ENCODE assay signal across 10 cellular contexts in the genomic region with DNA sequence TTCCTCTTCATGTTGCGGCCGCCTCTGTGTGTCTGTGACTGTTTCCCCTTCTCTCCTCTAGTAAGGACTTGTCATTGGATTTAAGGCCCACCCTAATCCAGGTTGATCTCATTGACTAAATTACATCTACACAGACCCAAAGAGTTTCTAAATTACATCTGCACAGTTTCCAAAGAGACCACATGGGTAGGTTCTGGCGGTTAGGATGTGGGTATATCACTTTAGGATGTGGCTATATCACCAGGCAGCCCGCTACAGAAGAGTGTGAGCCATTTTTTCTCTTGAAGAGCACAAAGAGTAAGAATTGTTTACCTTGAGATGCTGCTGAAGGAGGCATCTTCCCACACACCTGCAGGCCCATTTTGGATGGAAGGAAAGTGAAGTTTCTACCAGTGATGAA. TPM values are rescaled to one million over a fixed set of nuclear protein-coding genes. Genes with fewer than 3 reads are reported as not detected.
A peak's percentile ranks its signal among the peaks of the same experiment; 100 is the strongest.
DNase-seq lines count a peak whose midpoint lies in the region; ATAC-seq and TF ChIP-seq lines count a peak whose summit lies in the region.
"Not testable (repeated sequence)": the region's sequence is repeated elsewhere in the genome, so short reads cannot be mapped to it uniquely, and the experiment has no call there.
"Had no signal": no experiment of that assay in that cellular context is flagged by ENCODE, and none has a peak within 500 bp of the region (broad histone marks: within the 10 kb centered on the region; RNA-seq: fewer than 3 reads in every experiment).

No MANE protein-coding gene starts in this region.

- CTCF ChIA-PET in T-cell (lab: Charles Lee); activated CD4-positive, alpha-beta T cell treated with anti-CD3 and anti-CD28 coated beads, Interleukin-2, amount 10 ng/mL, durations not matched to agents 7 days and 5 days (lab: Charles Lee): not testable (repeated sequence)

- H3K4me3 ChIP-seq in CD4-positive, CD25-positive, alpha-beta regulatory T cell (ENCODE audit: low read depth, low read length), result not testable (repeated sequence)

- H3K36me3 Mint-ChIP-seq in CD4-positive, CD25-positive, alpha-beta regulatory T cell, result peaks cover 42% of the 10 kb centered on the region
- peaks cover 63% of the 10 kb centered on the region for H3K36me3 Mint-ChIP-seq in T-cell
- peaks cover 65% of the 10 kb centered on the region for H3K36me3 Mint-ChIP-seq in activated CD4-positive, alpha-beta T cell treated with anti-CD3 and anti-CD28 coated beads, Interleukin-2, amount 10 ng/mL, durations not matched to agents 7 days and 5 days (ENCODE audit: low read depth)
- peaks cover 48% of the 10 kb centered on the region for H3K36me3 Mint-ChIP-seq in activated T-cell treated with anti-CD3 and anti-CD28 coated beads, Interleukin-2, amount 50 U/mL, for 4 hours (ENCODE audit: insufficient read depth)
- H3K36me3 Mint-ChIP-seq in activated naive CD4-positive, alpha-beta T cell treated with anti-CD3 and anti-CD28 coated beads, Interleukin-2, amount 50 U/mL, for 24 hours, result peaks cover 30% of the 10 kb centered on the region
- peaks cover 27% of the 10 kb centered on the region for H3K36me3 Mint-ChIP-seq in central memory CD8-positive, alpha-beta T cell (ENCODE audit: insufficient read depth)
- H3K36me3 Mint-ChIP-seq in natural killer cell, result not testable (repeated sequence)

- H3K36me3 ChIP-seq in CD4-positive, CD25-positive, alpha-beta regulatory T cell (ENCODE audit: control insufficient read depth, insufficient read depth, low read length), result peaks cover 37% of the 10 kb centered on the region

- H3K27ac Mint-ChIP-seq in CD4-positive, CD25-positive, alpha-beta regulatory T cell, result peak overlapping the region in 2 of 3 donors; percentile 87 to 95
- H3K27ac Mint-ChIP-seq in T-cell, result not testable (repeated sequence)
- H3K27ac Mint-ChIP-seq in activated CD4-positive, alpha-beta T cell treated with anti-CD3 and anti-CD28 coated beads, Interleukin-2, amount 10 ng/mL, durations not matched to agents 7 days and 5 days, result peak overlapping the region; percentile 77
- peak overlapping the region; percentile 87 for H3K27ac Mint-ChIP-seq in activated naive CD4-positive, alpha-beta T cell treated with anti-CD3 and anti-CD28 coated beads, Interleukin-2, amount 50 U/mL, for 24 hours
- H3K27ac Mint-ChIP-seq in central memory CD8-positive, alpha-beta T cell (ENCODE audit: low read depth), result peak overlapping the region; percentile 84
- peak overlapping the region; percentile 86 to 94 for H3K27ac Mint-ChIP-seq in natural killer cell

- not testable (repeated sequence) for H3K27me3 ChIP-seq in CD4-positive, CD25-positive, alpha-beta regulatory T cell (ENCODE audit: control insufficient read depth, insufficient read depth, low read length)

- not testable (repeated sequence) for H3K9me3 Mint-ChIP-seq in CD4-positive, CD25-positive, alpha-beta regulatory T cell; T-cell; activated CD4-positive, alpha-beta T cell treated with anti-CD3 and anti-CD28 coated beads, Interleukin-2, amount 10 ng/mL, durations not matched to agents 7 days and 5 days; activated T-cell treated with anti-CD3 and anti-CD28 coated beads, Interleukin-2, amount 50 U/mL, for 4 hours; activated naive CD4-positive, alpha-beta T cell treated with anti-CD3 and anti-CD28 coated beads, Interleukin-2, amount 50 U/mL, for 24 hours; central memory CD8-positive, alpha-beta T cell; natural killer cell

- TF ChIP-seq CTCF in natural killer cell (IDR thresholded peaks at IDR 0.05), result not testable (repeated sequence)

- POLR2A ChIA-PET in T-cell (lab: Charles Lee); activated CD4-positive, alpha-beta T cell treated with anti-CD3 and anti-CD28 coated beads, Interleukin-2, amount 10 ng/mL, durations not matched to agents 7 days and 5 days (lab: Charles Lee): not testable (repeated sequence)

- peak; percentile 36 to 78 for ATAC-seq in CD4-positive, CD25-positive, alpha-beta regulatory T cell (ENCODE audit: low read depth in 2 of 2)
- peak; percentile 37 to 73 (median 64) for ATAC-seq in T-cell (replicated peaks in 1 of 4)
- ATAC-seq in activated T-cell treated with anti-CD3 and anti-CD28 coated beads, Interleukin-2, amount 50 U/mL, for 4 hours, result peak; percentile 65 to 70
- peak; percentile 45 for ATAC-seq in central memory CD8-positive, alpha-beta T cell (replicated peaks; ENCODE audit: extremely low read depth, poor library complexity, severe bottlenecking)
- peak; percentile 39 to 65 (median 59) for ATAC-seq in natural killer cell

- peak overlapping the region in 3 of 4 donors; percentile 11 to 81 (median 42) for H3K4me3 Mint-ChIP-seq in CD4-positive, CD25-positive, alpha-beta regulatory T cell
- not testable (repeated sequence) for H3K4me3 Mint-ChIP-seq in T-cell; activated CD4-positive, alpha-beta T cell treated with anti-CD3 and anti-CD28 coated beads, Interleukin-2, amount 10 ng/mL, durations not matched to agents 7 days and 5 days
- peak overlapping the region; percentile 33 for H3K4me3 Mint-ChIP-seq in activated T-cell treated with anti-CD3 and anti-CD28 coated beads, Interleukin-2, amount 50 U/mL, for 4 hours
- peak overlapping the region; percentile 45 for H3K4me3 Mint-ChIP-seq in activated naive CD4-positive, alpha-beta T cell treated with anti-CD3 and anti-CD28 coated beads, Interleukin-2, amount 50 U/mL, for 24 hours
- H3K4me3 Mint-ChIP-seq in central memory CD8-positive, alpha-beta T cell, result peak overlapping the region; percentile 60
- peak overlapping the region; percentile 77 for H3K4me3 Mint-ChIP-seq in natural killer cell

- H3K4me1 Mint-ChIP-seq in CD4-positive, CD25-positive, alpha-beta regulatory T cell, result peaks cover 15 to 71% (median 43%) of the 10 kb centered on the region in 4 donors
- H3K4me1 Mint-ChIP-seq in T-cell (peaks cover 27 to 65% (median 50%) of the 10 kb centered on the region in 3 donors), natural killer cell (peaks cover 46 to 62% of the 10 kb centered on the region in 2 donors)
- H3K4me1 Mint-ChIP-seq in activated CD4-positive, alpha-beta T cell treated with anti-CD3 and anti-CD28 coated beads, Interleukin-2, amount 10 ng/mL, durations not matched to agents 7 days and 5 days, result peaks cover 70% of the 10 kb centered on the region
- peaks cover 64% of the 10 kb centered on the region for H3K4me1 Mint-ChIP-seq in activated T-cell treated with anti-CD3 and anti-CD28 coated beads, Interleukin-2, amount 50 U/mL, for 4 hours (ENCODE audit: low read depth)
- peaks cover 77% of the 10 kb centered on the region for H3K4me1 Mint-ChIP-seq in activated naive CD4-positive, alpha-beta T cell treated with anti-CD3 and anti-CD28 coated beads, Interleukin-2, amount 50 U/mL, for 24 hours
- peaks cover 51% of the 10 kb centered on the region for H3K4me1 Mint-ChIP-seq in central memory CD8-positive, alpha-beta T cell

- DNase-seq in CD4-positive, CD25-positive, alpha-beta regulatory T cell, result peak in 2 of 3 donors; percentile 50 to 80
- DNase-seq in T-cell (peak in 8 of 34 experiments; percentile 12 to 48 (median 26)), natural killer cell (peak; percentile 48)
- DNase-seq in activated CD4-positive, alpha-beta T cell treated with anti-CD3 and anti-CD28 coated beads, Interleukin-2, amount 10 ng/mL, durations not matched to agents 7 days and 5 days, result peak; percentile 75
- not testable (repeated sequence) for DNase-seq in activated T-cell treated with anti-CD3 and anti-CD28 coated beads, Interleukin-2, amount 50 U/mL, for 4 hours
- DNase-seq in central memory CD8-positive, alpha-beta T cell (ENCODE audit: low spot score in 2 of 2), result peak in 1 of 2 donors; percentile 32
- peak; percentile 9 for DNase-seq in stimulated activated naive CD4-positive, alpha-beta T cell treated with Interleukin-2 at 50 U/mL for 16 hours (lab: John Stamatoyannopoulos, UW)

- H3K27ac ChIP-seq in CD4-positive, CD25-positive, alpha-beta regulatory T cell (ENCODE audit: insufficient read depth, low read length, poor library complexity, severe bottlenecking), result peak overlapping the region; percentile 67

- H3K9me3 ChIP-seq in CD4-positive, CD25-positive, alpha-beta regulatory T cell (ENCODE audit: control insufficient read depth in 2 of 2, low read length in 2 of 2), result not testable (repeated sequence)

- peaks cover 11% of the 10 kb centered on the region for H3K4me1 ChIP-seq in CD4-positive, CD25-positive, alpha-beta regulatory T cell (ENCODE audit: control insufficient read depth, insufficient read depth, low read length, poor library complexity, severe bottlenecking)

- intact Hi-C loops in natural killer cell (cut with micrococcal nuclease), result loop anchor here (2.0 to 5.0 kb wide), 2 partner anchors 19 to 484 kb away; no protein-coding TSS in a partner anchor

- H3K27me3 Mint-ChIP-seq in CD4-positive, CD25-positive, alpha-beta regulatory T cell; T-cell; activated CD4-positive, alpha-beta T cell treated with anti-CD3 and anti-CD28 coated beads, Interleukin-2, amount 10 ng/mL, durations not matched to agents 7 days and 5 days; activated T-cell treated with anti-CD3 and anti-CD28 coated beads, Interleukin-2, amount 50 U/mL, for 4 hours (ENCODE audit: low read depth); activated naive CD4-positive, alpha-beta T cell treated with anti-CD3 and anti-CD28 coated beads, Interleukin-2, amount 50 U/mL, for 24 hours; central memory CD8-positive, alpha-beta T cell; natural killer cell (ENCODE audit: low read depth in 2 of 2): not testable (repeated sequence)

RNA-seq across cellular contexts. Expression of a gene that starts 30.1 kb away (rescaled TPM):
- total RNA-seq in CD4-positive, CD25-positive, alpha-beta regulatory T cell, result 114 TPM
- 10 to 100 TPM; 20.4 to 27.6 (median 25.9) TPM for polyA plus RNA-seq in CD4-positive, CD25-positive, alpha-beta regulatory T cell
- 10 to 100 TPM; 57.1 to 81.9 (median 69.4) TPM for total RNA-seq in T-cell
- 10 to 100 TPM; 43.2 to 45.5 TPM for total RNA-seq in activated CD4-positive, alpha-beta T cell treated with anti-CD3 and anti-CD28 coated beads, Interleukin-2, amount 10 ng/mL, durations not matched to agents 7 days and 5 days
- 10 to 100 TPM; 25.2 to 29.4 (median 25.9) TPM for total RNA-seq in activated T-cell treated with anti-CD3 and anti-CD28 coated beads, Interleukin-2, amount 50 U/mL, for 4 hours
- total RNA-seq in natural killer cell, result 100 to 1,000 TPM in 2 of 3 donors, 10 to 100 TPM in 1; 88.8 to 117 (median 117) TPM

RNA-seq across cellular contexts. Expression of a gene that starts 45.0 kb away (rescaled TPM):
- not detected for total RNA-seq in CD4-positive, CD25-positive, alpha-beta regulatory T cell
- not detected for polyA plus RNA-seq in CD4-positive, CD25-positive, alpha-beta regulatory T cell
- under 1 TPM in 1 of 5 donors, not detected in 4; 0.20 TPM for total RNA-seq in T-cell
- not detected for total RNA-seq in activated CD4-positive, alpha-beta T cell treated with anti-CD3 and anti-CD28 coated beads, Interleukin-2, amount 10 ng/mL, durations not matched to agents 7 days and 5 days
- under 1 TPM in 1 of 3 donors, not detected in 2; 0.43 TPM for total RNA-seq in activated T-cell treated with anti-CD3 and anti-CD28 coated beads, Interleukin-2, amount 50 U/mL, for 4 hours
- total RNA-seq in natural killer cell, result not detected
- total RNA-seq: GM23338, MCF 10A had no signal
- polyA plus RNA-seq: GM23338 had no signal
